In genomic region chr6:103522045-103522444, GRCh38 we compare ENCODE assay signal across 2 cellular contexts.
TF ChIP-seq lines count a peak whose summit lies in the region.

No MANE protein-coding gene starts in this region.

TF ChIP-seq in HepG2, 621 proteins besides CTCF, POLR2A, EP300 and RAD21 (continued from another document):
- 0 out of 2 replicates have a peak, but pooled peaks have one; percentile 9 for TF ChIP-seq ARID5B (CRISPR knock-in tag; IDR thresholded peaks at IDR 0.05)
- TF ChIP-seq HOXD1 (CRISPR knock-in tag; IDR thresholded peaks at IDR 0.05), result no peak
- no peak for TF ChIP-seq FOXA1 (IDR thresholded peaks at IDR 0.05)
- TF ChIP-seq FOXA1 (CRISPR knock-in tag; IDR thresholded peaks at IDR 0.05), result peak; percentile 45; the same call in 1 of the 2 replicates
- TF ChIP-seq MAFK (conservative IDR thresholded peaks at IDR 0.05 in 1 of 2, IDR thresholded peaks at IDR 0.05 in 1 of 2; ENCODE audit: low read length in 2 of 2), result peak in 1 of 2 experiments; percentile 29; a peak in 1 of 4 replicates
- no peak for TF ChIP-seq ZNF530 (CRISPR knock-in tag; IDR thresholded peaks at IDR 0.05; ENCODE audit: low read depth)
- no peak for TF ChIP-seq SOX6 (IDR thresholded peaks at IDR 0.05)
- 0 out of 2 replicates have a peak, but pooled peaks have one; percentile 11 for TF ChIP-seq SOX6 (CRISPR knock-in tag; IDR thresholded peaks at IDR 0.05)
- TF ChIP-seq POGZ (CRISPR knock-in tag; IDR thresholded peaks at IDR 0.05), result peak; percentile 44; the same call in 1 of the 2 replicates
- TF ChIP-seq GABPB1 (CRISPR knock-in tag; IDR thresholded peaks at IDR 0.05), result peak; percentile 58
- 0 out of 2 replicates have a peak, but pooled peaks have one; percentile 12 for TF ChIP-seq ZNF644 (CRISPR knock-in tag; IDR thresholded peaks at IDR 0.05; ENCODE audit: low read depth)
- peak; percentile 76 for TF ChIP-seq YY1 (IDR thresholded peaks at IDR 0.05; ENCODE audit: insufficient read depth, insufficient replicate concordance, low read depth, low read length)
- TF ChIP-seq SP2 (CRISPR knock-in tag; IDR thresholded peaks at IDR 0.05), result no peak
- no peak for TF ChIP-seq ZBTB10 (CRISPR knock-in tag; IDR thresholded peaks at IDR 0.05; ENCODE audit: borderline replicate concordance)
- TF ChIP-seq RARA (CRISPR knock-in tag; IDR thresholded peaks at IDR 0.05), result 0 out of 2 replicates have a peak, but pooled peaks have one; percentile 9
- no peak for TF ChIP-seq PHF20 (CRISPR knock-in tag; IDR thresholded peaks at IDR 0.05)
- TF ChIP-seq SALL1 (CRISPR knock-in tag; IDR thresholded peaks at IDR 0.05), result peak; percentile 24; the same call in 1 of the 2 replicates
- no peak for TF ChIP-seq CHCHD3 (CRISPR knock-in tag; IDR thresholded peaks at IDR 0.05)
- TF ChIP-seq FOXA3 (CRISPR knock-in tag; IDR thresholded peaks at IDR 0.05), result peak; percentile 50; the same call in 1 of the 2 replicates
- TF ChIP-seq GABPA (IDR thresholded peaks at IDR 0.05; ENCODE audit: low read depth, low read length), result no peak
- peak; percentile 70 for TF ChIP-seq GABPA (CRISPR knock-in tag; IDR thresholded peaks at IDR 0.05; ENCODE audit: low read depth)
- TF ChIP-seq ZBTB37 (CRISPR knock-in tag; IDR thresholded peaks at IDR 0.05), result no peak

TF ChIP-seq in WTC11, 78 proteins besides CTCF, POLR2A, EP300 and RAD21 (continued from another document):
- TF ChIP-seq ZSCAN18 (CRISPR knock-in tag; IDR thresholded peaks at IDR 0.05), result no peak
- no peak for TF ChIP-seq SP1 (CRISPR knock-in tag; conservative IDR thresholded peaks at IDR 0.05)
- TF ChIP-seq ZNF512 (CRISPR knock-in tag; IDR thresholded peaks at IDR 0.05; ENCODE audit: borderline replicate concordance), result no peak
- no peak for TF ChIP-seq PRRX2 (CRISPR knock-in tag; IDR thresholded peaks at IDR 0.05)
